ENCODE assay signal across 19 cellular contexts in the genomic region with DNA sequence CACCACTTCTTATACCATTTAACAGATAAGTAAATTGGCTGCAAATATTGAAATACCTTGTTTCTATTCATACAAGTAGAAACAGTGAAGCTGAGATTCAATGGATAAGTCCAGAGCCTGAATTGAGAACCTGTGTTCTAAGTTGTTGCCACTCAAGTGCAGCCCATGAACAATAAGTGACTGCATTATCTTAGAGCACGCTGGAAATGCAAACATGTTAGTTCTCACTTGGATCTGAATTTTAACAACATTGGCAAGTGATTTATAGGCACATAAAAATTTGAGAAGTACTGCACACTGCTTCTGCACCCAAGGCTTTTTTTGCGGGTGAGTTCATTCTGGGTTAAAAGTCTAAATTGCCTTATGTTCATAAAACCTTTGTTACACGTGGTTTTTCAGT.
"Had no signal": no experiment of that assay in that cellular context is flagged by ENCODE, and none has a peak within 500 bp of the region (broad histone marks: within the 10 kb centered on the region; RNA-seq: fewer than 3 reads in every experiment).

No MANE protein-coding gene starts in this region.

- H3K4me3 Mint-ChIP-seq: activated CD4-positive, alpha-beta memory T cell treated with anti-CD3 and anti-CD28 coated beads for 36 hours; activated CD8-positive, alpha-beta memory T cell treated with anti-CD3 and anti-CD28 coated beads, Interleukin-2, amount 10 ng/mL, durations not matched to agents 7 days and 5 days; activated naive CD4-positive, alpha-beta T cell treated with anti-CD3 and anti-CD28 coated beads for 36 hours; immature natural killer cell; mesothelial cell of epicardium; neural crest cell had no signal

- H3K27me3 Mint-ChIP-seq: activated CD4-positive, alpha-beta memory T cell treated with anti-CD3 and anti-CD28 coated beads for 36 hours; activated CD8-positive, alpha-beta memory T cell treated with anti-CD3 and anti-CD28 coated beads, Interleukin-2, amount 10 ng/mL, durations not matched to agents 7 days and 5 days had no signal

- H3K4me1 Mint-ChIP-seq: activated CD8-positive, alpha-beta memory T cell treated with anti-CD3 and anti-CD28 coated beads, Interleukin-2, amount 10 ng/mL, durations not matched to agents 7 days and 5 days; immature natural killer cell had no signal

- H3K27ac Mint-ChIP-seq: activated CD4-positive, alpha-beta memory T cell treated with anti-CD3 and anti-CD28 coated beads for 36 hours; activated CD8-positive, alpha-beta memory T cell treated with anti-CD3 and anti-CD28 coated beads, Interleukin-2, amount 10 ng/mL, durations not matched to agents 7 days and 5 days; activated naive CD4-positive, alpha-beta T cell treated with anti-CD3 and anti-CD28 coated beads for 36 hours; activated T-helper 2 cell treated with anti-CD3 and anti-CD28 coated beads, Interferon-gamma antibody, Interleukin-2, Interleukin-4, amounts not matched to agents 10 μg/mL and 5 μg/mL and 100 μg/mL, durations not matched to agents 14 hours and 24 hours and 36 hours; immature natural killer cell; mesothelial cell of epicardium had no signal

- DNase-seq: activated CD4-positive, alpha-beta memory T cell treated with anti-CD3 and anti-CD28 coated beads for 36 hours; activated CD8-positive, alpha-beta memory T cell treated with anti-CD3 and anti-CD28 coated beads, Interleukin-2, amount 10 ng/mL, durations not matched to agents 7 days and 5 days; activated naive CD4-positive, alpha-beta T cell treated with anti-CD3 and anti-CD28 coated beads for 36 hours; activated T-cell treated with anti-CD3 and anti-CD28 coated beads, Interleukin-2, amount 50 U/mL, for 1 hour; dermis blood vessel endothelial cell; head of caudate nucleus; immature natural killer cell; left colon; right cardiac atrium; small intestine; stimulated activated CD4-positive, alpha-beta T cell treated with anti-CD3 and anti-CD28 coated beads, Interleukin-4, amount 100 ng/mL, for 4 hours; stimulated activated CD8-positive, alpha-beta memory T cell treated with anti-CD3 and anti-CD28 coated beads, Interleukin-4, amount 100 ng/mL, for 48 hours; stimulated activated naive CD4-positive, alpha-beta T cell treated with Interleukin-2 at 50 U/mL for 16 hours; substantia nigra; trophoblast cell; WERI-Rb-1 had no signal

- H3K36me3 Mint-ChIP-seq: activated CD4-positive, alpha-beta memory T cell treated with anti-CD3 and anti-CD28 coated beads for 36 hours; activated CD8-positive, alpha-beta memory T cell treated with anti-CD3 and anti-CD28 coated beads, Interleukin-2, amount 10 ng/mL, durations not matched to agents 7 days and 5 days; immature natural killer cell had no signal
